1 cellular context compared by ENCODE assay signal in genomic region chr12:20320552-20320951, GRCh38.
TF ChIP-seq lines count a peak whose summit lies in the region.

No MANE protein-coding gene starts in this region.

TF ChIP-seq in H1, 55 proteins besides CTCF, POLR2A, EP300 and RAD21:
- TF ChIP-seq RNF2 (IDR thresholded peaks at IDR 0.05; ENCODE audit: borderline replicate concordance, low read depth, low read length, missing control alignments, poor library complexity, severe bottlenecking) = no peak
- no peak for TF ChIP-seq YY1 (IDR thresholded peaks at IDR 0.05; ENCODE audit: low read depth, low read length)
- TF ChIP-seq TBP (IDR thresholded peaks at IDR 0.05; ENCODE audit: low read depth, low read length) = no peak
- no peak for TF ChIP-seq GTF2F1 (IDR thresholded peaks at IDR 0.05; ENCODE audit: borderline replicate concordance, low read depth, low read length)
- TF ChIP-seq, protein P1, sequence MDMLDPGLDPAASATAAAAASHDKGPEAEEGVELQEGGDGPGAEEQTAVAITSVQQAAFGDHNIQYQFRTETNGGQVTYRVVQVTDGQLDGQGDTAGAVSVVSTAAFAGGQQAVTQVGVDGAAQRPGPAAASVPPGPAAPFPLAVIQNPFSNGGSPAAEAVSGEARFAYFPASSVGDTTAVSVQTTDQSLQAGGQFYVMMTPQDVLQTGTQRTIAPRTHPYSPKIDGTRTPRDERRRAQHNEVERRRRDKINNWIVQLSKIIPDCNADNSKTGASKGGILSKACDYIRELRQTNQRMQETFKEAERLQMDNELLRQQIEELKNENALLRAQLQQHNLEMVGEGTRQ (IDR thresholded peaks at IDR 0.05; ENCODE audit: low read length) = no peak
- no peak for TF ChIP-seq PHF8 (conservative IDR thresholded peaks at IDR 0.05; ENCODE audit: low read depth, low read length)
- TF ChIP-seq CTBP2 (IDR thresholded peaks at IDR 0.05; ENCODE audit: borderline replicate concordance, insufficient read depth, insufficient read length, low read length) = no peak
- no peak for TF ChIP-seq CEBPB (IDR thresholded peaks at IDR 0.05; ENCODE audit: low read depth, low read length)
- TF ChIP-seq SUZ12 (IDR thresholded peaks at IDR 0.05; ENCODE audit: low read length) = no peak
- no peak for TF ChIP-seq SAP30 (IDR thresholded peaks at IDR 0.05; ENCODE audit: insufficient read depth, insufficient replicate concordance, low read length)
- no peak for TF ChIP-seq RFX5 (IDR thresholded peaks at IDR 0.05; ENCODE audit: borderline replicate concordance, low read depth, low read length)
- no peak for TF ChIP-seq E2F6 (IDR thresholded peaks at IDR 0.05)
- no peak for TF ChIP-seq SP1 (IDR thresholded peaks at IDR 0.05; ENCODE audit: low read depth, low read length)
- TF ChIP-seq TEAD4 (IDR thresholded peaks at IDR 0.05; ENCODE audit: low read depth, low read length) = no peak
- TF ChIP-seq TAF7 (optimal IDR thresholded peaks at IDR 0.05; ENCODE audit: borderline replicate concordance, low read depth, low read length) = no peak
- TF ChIP-seq KDM4A (IDR thresholded peaks at IDR 0.05; ENCODE audit: low read depth, low read length, severe bottlenecking) = no peak
- no peak for TF ChIP-seq SP2 (IDR thresholded peaks at IDR 0.05; ENCODE audit: low read length)
- TF ChIP-seq MAFK (IDR thresholded peaks at IDR 0.05; ENCODE audit: low read depth, low read length) = no peak
- no peak for TF ChIP-seq FOSL1 (IDR thresholded peaks at IDR 0.05; ENCODE audit: insufficient read depth, low read depth, low read length)
